Comparison of ENCODE assay signal across 1 cellular context in the genomic region with DNA sequence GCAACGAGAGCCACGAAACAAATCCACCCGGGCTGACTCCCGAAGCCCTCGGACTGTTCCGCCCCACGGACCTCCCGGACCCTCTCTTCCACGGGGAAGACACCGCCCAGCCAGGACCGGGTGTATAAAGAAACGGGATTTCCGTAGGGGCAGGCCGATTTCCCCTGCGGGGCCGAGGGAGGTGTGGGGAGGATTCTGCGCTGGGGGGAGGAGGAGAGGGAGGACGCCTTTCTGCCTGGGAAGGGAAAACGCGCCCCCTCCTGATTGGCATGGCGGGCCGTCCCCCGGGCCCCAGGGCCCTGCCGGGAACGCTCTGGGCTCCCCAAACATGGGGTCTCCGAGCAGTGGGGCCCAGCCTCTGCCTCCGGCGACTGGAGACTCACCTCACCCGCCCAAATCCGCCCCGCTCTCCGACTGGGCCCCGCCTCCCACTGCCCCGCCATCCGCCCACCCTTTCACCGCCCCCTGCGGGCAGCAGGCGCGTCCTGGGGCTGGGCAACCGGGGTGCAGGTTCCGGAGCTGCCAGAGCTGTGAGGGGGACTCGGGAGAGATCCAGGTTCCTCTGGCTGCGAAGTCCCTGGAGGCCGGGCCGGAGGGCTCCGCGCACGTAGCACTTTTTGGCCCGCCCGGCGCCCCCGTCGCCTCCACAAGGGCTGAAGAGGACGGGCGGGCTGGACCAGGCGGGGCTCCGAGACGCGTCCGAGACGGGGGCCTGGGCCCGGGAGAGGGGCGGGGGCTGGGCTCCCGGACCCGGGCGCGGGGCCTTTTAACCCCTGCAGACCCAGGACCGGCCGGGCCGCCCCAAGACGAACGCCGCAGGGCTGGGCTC.
TF ChIP-seq lines count a peak whose summit lies in the region.

No MANE protein-coding gene starts in this region.

TF ChIP-seq in K562, 482 proteins besides CTCF, POLR2A, EP300 and RAD21 (continues in another document):
- TF ChIP-seq, protein P1, sequence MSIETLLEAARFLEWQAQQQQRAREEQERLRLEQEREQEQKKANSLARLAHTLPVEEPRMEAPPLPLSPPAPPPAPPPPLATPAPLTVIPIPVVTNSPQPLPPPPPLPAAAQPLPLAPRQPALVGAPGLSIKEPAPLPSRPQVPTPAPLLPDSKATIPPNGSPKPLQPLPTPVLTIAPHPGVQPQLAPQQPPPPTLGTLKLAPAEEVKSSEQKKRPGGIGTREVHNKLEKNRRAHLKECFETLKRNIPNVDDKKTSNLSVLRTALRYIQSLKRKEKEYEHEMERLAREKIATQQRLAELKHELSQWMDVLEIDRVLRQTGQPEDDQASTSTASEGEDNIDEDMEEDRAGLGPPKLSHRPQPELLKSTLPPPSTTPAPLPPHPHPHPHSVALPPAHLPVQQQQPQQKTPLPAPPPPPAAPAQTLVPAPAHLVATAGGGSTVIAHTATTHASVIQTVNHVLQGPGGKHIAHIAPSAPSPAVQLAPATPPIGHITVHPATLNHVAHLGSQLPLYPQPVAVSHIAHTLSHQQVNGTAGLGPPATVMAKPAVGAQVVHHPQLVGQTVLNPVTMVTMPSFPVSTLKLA (conservative IDR thresholded peaks at IDR 0.05), result peak in 1 of 2 experiments; percentile 29; a peak in 1 of 4 replicates
- TF ChIP-seq, protein P2, sequence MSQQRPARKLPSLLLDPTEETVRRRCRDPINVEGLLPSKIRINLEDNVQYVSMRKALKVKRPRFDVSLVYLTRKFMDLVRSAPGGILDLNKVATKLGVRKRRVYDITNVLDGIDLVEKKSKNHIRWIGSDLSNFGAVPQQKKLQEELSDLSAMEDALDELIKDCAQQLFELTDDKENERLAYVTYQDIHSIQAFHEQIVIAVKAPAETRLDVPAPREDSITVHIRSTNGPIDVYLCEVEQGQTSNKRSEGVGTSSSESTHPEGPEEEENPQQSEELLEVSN (IDR thresholded peaks at IDR 0.05; ENCODE audit: borderline replicate concordance in 1 of 2, extremely low read depth in 1 of 2, insufficient read depth in 1 of 2, insufficient read length in 1 of 2, low read depth in 1 of 2, low read length in 1 of 2, poor library complexity in 1 of 2, severe bottlenecking in 1 of 2), result peak; percentile 12 to 27
- TF ChIP-seq EGR1 (conservative IDR thresholded peaks at IDR 0.05) (peak; percentile 88), GTF2A2 (tag; IDR thresholded peaks at IDR 0.05) (no peak), FOXA3 (CRISPR knock-in tag; conservative IDR thresholded peaks at IDR 0.05 in 1 of 2, IDR thresholded peaks at IDR 0.05 in 1 of 2) (no peak), SP1 (CRISPR knock-in tag; IDR thresholded peaks at IDR 0.05) (peak; percentile 52), JUN (IDR thresholded peaks at IDR 0.05; ENCODE audit: borderline replicate concordance, low read depth, low read length) (no peak), JUN (CRISPR knock-in tag; IDR thresholded peaks at IDR 0.05; ENCODE audit: borderline replicate concordance) (0 out of 2 replicates have a peak, but pooled peaks have one; percentile 38), TOE1 (IDR thresholded peaks at IDR 0.05; ENCODE audit: borderline replicate concordance) (0 out of 2 replicates have a peak, but pooled peaks have one; percentile 22), TOE1 (CRISPR knock-in tag; IDR thresholded peaks at IDR 0.05; ENCODE audit: borderline replicate concordance, low read depth) (no peak), XRCC4 (IDR thresholded peaks at IDR 0.05; ENCODE audit: extremely low read depth, insufficient read depth, insufficient read length) (no peak), RBM22 (IDR thresholded peaks at IDR 0.05; ENCODE audit: low read depth, low read length, poor library complexity, severe bottlenecking) (peak; percentile 9), PTRF (tag; IDR thresholded peaks at IDR 0.05) (no peak), CCNT2 (IDR thresholded peaks at IDR 0.05; ENCODE audit: borderline replicate concordance, extremely low read depth, insufficient read length, low read depth, low read length) (peak; percentile 39), GABPA (tag; conservative IDR thresholded peaks at IDR 0.05; ENCODE audit: low read depth) (0 out of 2 replicates have a peak, but pooled peaks have one; percentile 27), CHD1 (IDR thresholded peaks at IDR 0.05; ENCODE audit: low read length) (peak; percentile 0), TEAD1 (CRISPR knock-in tag; IDR thresholded peaks at IDR 0.05) (0 out of 4 replicates have a peak, but pooled peaks of 1 of the 2 experiments have one; percentile 16), BDP1 (IDR thresholded peaks at IDR 0.05; ENCODE audit: insufficient read depth, insufficient read length) (no peak), NONO (IDR thresholded peaks at IDR 0.05; ENCODE audit: low read depth in 2 of 2, low read length in 1 of 2) (peak in 1 of 2 experiments; percentile 61; a peak in 3 of 4 replicates), MAZ (CRISPR knock-in tag; conservative IDR thresholded peaks at IDR 0.05 in 1 of 2, IDR thresholded peaks at IDR 0.05 in 1 of 2) (peak; percentile 56 to 65; a peak in 3 of 4 replicates), ZNF263 (CRISPR knock-in tag; IDR thresholded peaks at IDR 0.05; ENCODE audit: borderline replicate concordance) (peak; percentile 99), GABPB2 (CRISPR knock-in tag; conservative IDR thresholded peaks at IDR 0.05) (no peak), PHF8 (IDR thresholded peaks at IDR 0.05; ENCODE audit: borderline replicate concordance, low read length) (peak; percentile 65; the same call in 1 of the 2 replicates), HMGN3 (IDR thresholded peaks at IDR 0.05; ENCODE audit: borderline replicate concordance, extremely low read depth, insufficient read length, low read depth, low read length) (peak; percentile 24), RB1 (IDR thresholded peaks at IDR 0.05; ENCODE audit: low read depth) (0 out of 2 replicates have a peak, but pooled peaks have one; percentile 27), CC2D1A (IDR thresholded peaks at IDR 0.05) (peak; percentile 77; the same call in 1 of the 2 replicates)
- TF ChIP-seq, protein P3, sequence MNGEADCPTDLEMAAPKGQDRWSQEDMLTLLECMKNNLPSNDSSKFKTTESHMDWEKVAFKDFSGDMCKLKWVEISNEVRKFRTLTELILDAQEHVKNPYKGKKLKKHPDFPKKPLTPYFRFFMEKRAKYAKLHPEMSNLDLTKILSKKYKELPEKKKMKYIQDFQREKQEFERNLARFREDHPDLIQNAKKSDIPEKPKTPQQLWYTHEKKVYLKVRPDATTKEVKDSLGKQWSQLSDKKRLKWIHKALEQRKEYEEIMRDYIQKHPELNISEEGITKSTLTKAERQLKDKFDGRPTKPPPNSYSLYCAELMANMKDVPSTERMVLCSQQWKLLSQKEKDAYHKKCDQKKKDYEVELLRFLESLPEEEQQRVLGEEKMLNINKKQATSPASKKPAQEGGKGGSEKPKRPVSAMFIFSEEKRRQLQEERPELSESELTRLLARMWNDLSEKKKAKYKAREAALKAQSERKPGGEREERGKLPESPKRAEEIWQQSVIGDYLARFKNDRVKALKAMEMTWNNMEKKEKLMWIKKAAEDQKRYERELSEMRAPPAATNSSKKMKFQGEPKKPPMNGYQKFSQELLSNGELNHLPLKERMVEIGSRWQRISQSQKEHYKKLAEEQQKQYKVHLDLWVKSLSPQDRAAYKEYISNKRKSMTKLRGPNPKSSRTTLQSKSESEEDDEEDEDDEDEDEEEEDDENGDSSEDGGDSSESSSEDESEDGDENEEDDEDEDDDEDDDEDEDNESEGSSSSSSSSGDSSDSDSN (IDR thresholded peaks at IDR 0.05; ENCODE audit: borderline replicate concordance in 1 of 2, low read depth in 2 of 2, low read length in 2 of 2), result 0 out of 4 replicates have a peak, but pooled peaks of 1 of the 2 experiments have one; percentile 12
- TF ChIP-seq, protein P4, sequence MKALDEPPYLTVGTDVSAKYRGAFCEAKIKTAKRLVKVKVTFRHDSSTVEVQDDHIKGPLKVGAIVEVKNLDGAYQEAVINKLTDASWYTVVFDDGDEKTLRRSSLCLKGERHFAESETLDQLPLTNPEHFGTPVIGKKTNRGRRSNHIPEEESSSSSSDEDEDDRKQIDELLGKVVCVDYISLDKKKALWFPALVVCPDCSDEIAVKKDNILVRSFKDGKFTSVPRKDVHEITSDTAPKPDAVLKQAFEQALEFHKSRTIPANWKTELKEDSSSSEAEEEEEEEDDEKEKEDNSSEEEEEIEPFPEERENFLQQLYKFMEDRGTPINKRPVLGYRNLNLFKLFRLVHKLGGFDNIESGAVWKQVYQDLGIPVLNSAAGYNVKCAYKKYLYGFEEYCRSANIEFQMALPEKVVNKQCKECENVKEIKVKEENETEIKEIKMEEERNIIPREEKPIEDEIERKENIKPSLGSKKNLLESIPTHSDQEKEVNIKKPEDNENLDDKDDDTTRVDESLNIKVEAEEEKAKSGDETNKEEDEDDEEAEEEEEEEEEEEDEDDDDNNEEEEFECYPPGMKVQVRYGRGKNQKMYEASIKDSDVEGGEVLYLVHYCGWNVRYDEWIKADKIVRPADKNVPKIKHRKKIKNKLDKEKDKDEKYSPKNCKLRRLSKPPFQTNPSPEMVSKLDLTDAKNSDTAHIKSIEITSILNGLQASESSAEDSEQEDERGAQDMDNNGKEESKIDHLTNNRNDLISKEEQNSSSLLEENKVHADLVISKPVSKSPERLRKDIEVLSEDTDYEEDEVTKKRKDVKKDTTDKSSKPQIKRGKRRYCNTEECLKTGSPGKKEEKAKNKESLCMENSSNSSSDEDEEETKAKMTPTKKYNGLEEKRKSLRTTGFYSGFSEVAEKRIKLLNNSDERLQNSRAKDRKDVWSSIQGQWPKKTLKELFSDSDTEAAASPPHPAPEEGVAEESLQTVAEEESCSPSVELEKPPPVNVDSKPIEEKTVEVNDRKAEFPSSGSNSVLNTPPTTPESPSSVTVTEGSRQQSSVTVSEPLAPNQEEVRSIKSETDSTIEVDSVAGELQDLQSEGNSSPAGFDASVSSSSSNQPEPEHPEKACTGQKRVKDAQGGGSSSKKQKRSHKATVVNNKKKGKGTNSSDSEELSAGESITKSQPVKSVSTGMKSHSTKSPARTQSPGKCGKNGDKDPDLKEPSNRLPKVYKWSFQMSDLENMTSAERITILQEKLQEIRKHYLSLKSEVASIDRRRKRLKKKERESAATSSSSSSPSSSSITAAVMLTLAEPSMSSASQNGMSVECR (CRISPR knock-in tag; IDR thresholded peaks at IDR 0.05), result peak; percentile 65; the same call in 1 of the 2 replicates
- TF ChIP-seq, protein P5, sequence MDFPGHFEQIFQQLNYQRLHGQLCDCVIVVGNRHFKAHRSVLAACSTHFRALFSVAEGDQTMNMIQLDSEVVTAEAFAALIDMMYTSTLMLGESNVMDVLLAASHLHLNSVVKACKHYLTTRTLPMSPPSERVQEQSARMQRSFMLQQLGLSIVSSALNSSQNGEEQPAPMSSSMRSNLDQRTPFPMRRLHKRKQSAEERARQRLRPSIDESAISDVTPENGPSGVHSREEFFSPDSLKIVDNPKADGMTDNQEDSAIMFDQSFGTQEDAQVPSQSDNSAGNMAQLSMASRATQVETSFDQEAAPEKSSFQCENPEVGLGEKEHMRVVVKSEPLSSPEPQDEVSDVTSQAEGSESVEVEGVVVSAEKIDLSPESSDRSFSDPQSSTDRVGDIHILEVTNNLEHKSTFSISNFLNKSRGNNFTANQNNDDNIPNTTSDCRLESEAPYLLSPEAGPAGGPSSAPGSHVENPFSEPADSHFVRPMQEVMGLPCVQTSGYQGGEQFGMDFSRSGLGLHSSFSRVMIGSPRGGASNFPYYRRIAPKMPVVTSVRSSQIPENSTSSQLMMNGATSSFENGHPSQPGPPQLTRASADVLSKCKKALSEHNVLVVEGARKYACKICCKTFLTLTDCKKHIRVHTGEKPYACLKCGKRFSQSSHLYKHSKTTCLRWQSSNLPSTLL (IDR thresholded peaks at IDR 0.05), result peak; percentile 97
- TF ChIP-seq, protein P6, sequence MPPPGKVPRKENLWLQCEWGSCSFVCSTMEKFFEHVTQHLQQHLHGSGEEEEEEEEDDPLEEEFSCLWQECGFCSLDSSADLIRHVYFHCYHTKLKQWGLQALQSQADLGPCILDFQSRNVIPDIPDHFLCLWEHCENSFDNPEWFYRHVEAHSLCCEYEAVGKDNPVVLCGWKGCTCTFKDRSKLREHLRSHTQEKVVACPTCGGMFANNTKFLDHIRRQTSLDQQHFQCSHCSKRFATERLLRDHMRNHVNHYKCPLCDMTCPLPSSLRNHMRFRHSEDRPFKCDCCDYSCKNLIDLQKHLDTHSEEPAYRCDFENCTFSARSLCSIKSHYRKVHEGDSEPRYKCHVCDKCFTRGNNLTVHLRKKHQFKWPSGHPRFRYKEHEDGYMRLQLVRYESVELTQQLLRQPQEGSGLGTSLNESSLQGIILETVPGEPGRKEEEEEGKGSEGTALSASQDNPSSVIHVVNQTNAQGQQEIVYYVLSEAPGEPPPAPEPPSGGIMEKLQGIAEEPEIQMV (tag; conservative IDR thresholded peaks at IDR 0.05; ENCODE audit: low read depth), result peak; percentile 97
- TF ChIP-seq, protein P7, sequence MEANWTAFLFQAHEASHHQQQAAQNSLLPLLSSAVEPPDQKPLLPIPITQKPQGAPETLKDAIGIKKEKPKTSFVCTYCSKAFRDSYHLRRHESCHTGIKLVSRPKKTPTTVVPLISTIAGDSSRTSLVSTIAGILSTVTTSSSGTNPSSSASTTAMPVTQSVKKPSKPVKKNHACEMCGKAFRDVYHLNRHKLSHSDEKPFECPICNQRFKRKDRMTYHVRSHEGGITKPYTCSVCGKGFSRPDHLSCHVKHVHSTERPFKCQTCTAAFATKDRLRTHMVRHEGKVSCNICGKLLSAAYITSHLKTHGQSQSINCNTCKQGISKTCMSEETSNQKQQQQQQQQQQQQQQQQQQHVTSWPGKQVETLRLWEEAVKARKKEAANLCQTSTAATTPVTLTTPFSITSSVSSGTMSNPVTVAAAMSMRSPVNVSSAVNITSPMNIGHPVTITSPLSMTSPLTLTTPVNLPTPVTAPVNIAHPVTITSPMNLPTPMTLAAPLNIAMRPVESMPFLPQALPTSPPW (CRISPR knock-in tag; IDR thresholded peaks at IDR 0.05), result peak; percentile 83
- TF ChIP-seq, protein P8, sequence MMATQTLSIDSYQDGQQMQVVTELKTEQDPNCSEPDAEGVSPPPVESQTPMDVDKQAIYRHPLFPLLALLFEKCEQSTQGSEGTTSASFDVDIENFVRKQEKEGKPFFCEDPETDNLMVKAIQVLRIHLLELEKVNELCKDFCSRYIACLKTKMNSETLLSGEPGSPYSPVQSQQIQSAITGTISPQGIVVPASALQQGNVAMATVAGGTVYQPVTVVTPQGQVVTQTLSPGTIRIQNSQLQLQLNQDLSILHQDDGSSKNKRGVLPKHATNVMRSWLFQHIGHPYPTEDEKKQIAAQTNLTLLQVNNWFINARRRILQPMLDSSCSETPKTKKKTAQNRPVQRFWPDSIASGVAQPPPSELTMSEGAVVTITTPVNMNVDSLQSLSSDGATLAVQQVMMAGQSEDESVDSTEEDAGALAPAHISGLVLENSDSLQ (IDR thresholded peaks at IDR 0.05), result peak; percentile 68
- TF ChIP-seq, protein P9, sequence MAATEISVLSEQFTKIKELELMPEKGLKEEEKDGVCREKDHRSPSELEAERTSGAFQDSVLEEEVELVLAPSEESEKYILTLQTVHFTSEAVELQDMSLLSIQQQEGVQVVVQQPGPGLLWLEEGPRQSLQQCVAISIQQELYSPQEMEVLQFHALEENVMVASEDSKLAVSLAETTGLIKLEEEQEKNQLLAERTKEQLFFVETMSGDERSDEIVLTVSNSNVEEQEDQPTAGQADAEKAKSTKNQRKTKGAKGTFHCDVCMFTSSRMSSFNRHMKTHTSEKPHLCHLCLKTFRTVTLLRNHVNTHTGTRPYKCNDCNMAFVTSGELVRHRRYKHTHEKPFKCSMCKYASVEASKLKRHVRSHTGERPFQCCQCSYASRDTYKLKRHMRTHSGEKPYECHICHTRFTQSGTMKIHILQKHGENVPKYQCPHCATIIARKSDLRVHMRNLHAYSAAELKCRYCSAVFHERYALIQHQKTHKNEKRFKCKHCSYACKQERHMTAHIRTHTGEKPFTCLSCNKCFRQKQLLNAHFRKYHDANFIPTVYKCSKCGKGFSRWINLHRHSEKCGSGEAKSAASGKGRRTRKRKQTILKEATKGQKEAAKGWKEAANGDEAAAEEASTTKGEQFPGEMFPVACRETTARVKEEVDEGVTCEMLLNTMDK (IDR thresholded peaks at IDR 0.05; ENCODE audit: borderline replicate concordance, insufficient read depth, low read depth, low read length, poor library complexity, severe bottlenecking), result peak; percentile 34
- TF ChIP-seq, protein P10, sequence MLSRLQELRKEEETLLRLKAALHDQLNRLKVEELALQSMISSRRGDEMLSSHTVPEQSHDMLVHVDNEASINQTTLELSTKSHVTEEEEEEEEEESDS (CRISPR knock-in tag; IDR thresholded peaks at IDR 0.05), result no peak
